Comparison of ENCODE assay signal across 8 cellular contexts in the genomic region with DNA sequence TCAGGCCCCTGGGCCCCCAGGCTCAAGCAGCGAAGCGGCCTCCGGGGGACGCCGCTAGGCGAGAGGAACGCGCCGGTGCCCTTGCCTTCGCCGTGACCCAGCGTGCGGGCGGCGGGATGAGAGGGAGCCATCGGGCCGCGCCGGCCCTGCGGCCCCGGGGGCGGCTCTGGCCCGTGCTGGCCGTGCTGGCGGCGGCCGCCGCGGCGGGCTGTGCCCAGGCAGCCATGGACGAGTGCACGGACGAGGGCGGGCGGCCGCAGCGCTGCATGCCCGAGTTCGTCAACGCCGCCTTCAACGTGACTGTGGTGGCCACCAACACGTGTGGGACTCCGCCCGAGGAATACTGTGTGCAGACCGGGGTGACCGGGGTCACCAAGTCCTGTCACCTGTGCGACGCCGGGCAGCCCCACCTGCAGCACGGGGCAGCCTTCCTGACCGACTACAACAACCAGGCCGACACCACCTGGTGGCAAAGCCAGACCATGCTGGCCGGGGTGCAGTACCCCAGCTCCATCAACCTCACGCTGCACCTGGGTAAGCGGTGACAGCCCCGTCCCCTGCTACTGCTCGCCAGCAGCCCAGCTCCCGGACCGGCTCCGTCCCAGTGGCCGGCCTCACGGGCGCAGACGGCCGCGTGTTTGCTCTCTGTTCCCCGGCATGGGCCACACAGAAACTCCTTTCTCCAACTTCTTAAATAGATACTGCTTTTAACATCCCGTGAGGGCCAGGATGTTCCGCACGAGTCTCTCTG. TPM values are rescaled to one million over a fixed set of nuclear protein-coding genes. Genes with fewer than 3 reads are reported as not detected.
A peak's percentile ranks its signal among the peaks of the same experiment; 100 is the strongest.
DNase-seq lines count a peak whose midpoint lies in the region; ATAC-seq and TF ChIP-seq lines count a peak whose summit lies in the region.

No MANE protein-coding gene starts in this region.

- H4K20me1 ChIP-seq in fibroblast of lung (ENCODE audit: control insufficient read depth, extremely low read depth, insufficient read depth, low read length), result peaks cover 2% of the 10 kb centered on the region

- TF ChIP-seq POLR2A in vagina (IDR thresholded peaks at IDR 0.05), result no peak

- intact Hi-C loops in vagina (cut with DNase I), result loop anchor here (2.0 to 10.0 kb wide), 3 partner anchors 51 to 221 kb away; no protein-coding TSS in a partner anchor

- peak overlapping the region; percentile 69 for H3K4me2 ChIP-seq in fibroblast of lung (ENCODE audit: extremely low read depth, insufficient read depth, low read length)

- H3K9me3 ChIP-seq in fibroblast of lung (ENCODE audit: control insufficient read depth, insufficient read depth, low read depth, low read length) (no peaks in the 10 kb centered on the region), vagina (no peaks in the 10 kb centered on the region)

- DNase-seq in NCI-H2196 treated with DMSO at 0.1 percent for 48 hours (lab: John Stamatoyannopoulos, UW; ENCODE audit: unreplicated experiment) (peak; percentile 54), fibroblast of lung (ENCODE audit: low read depth in 2 of 2) (peak; percentile 52 to 55), vagina (ENCODE audit: extremely low spot score in 2 of 2) (no peak)
- DNase-seq in activated CD8-positive, alpha-beta memory T cell treated with anti-CD3 and anti-CD28 coated beads, Interleukin-2, amount 10 ng/mL, durations not matched to agents 7 days and 5 days, result peak; percentile 58

- H3K4me3 Mint-ChIP-seq in activated CD8-positive, alpha-beta memory T cell treated with anti-CD3 and anti-CD28 coated beads, Interleukin-2, amount 10 ng/mL, durations not matched to agents 7 days and 5 days, result peak overlapping the region; percentile 46
- H3K4me3 Mint-ChIP-seq in nephron, result peak overlapping the region; percentile 91 to 98 (median 94)

- H3K4me1 ChIP-seq in fibroblast of lung (ENCODE audit: control insufficient read depth, extremely low read depth, insufficient read depth, low read length) (peaks cover 9% of the 10 kb centered on the region), vagina (peaks cover 33% of the 10 kb centered on the region)

- H3K4me1 Mint-ChIP-seq in activated CD8-positive, alpha-beta memory T cell treated with anti-CD3 and anti-CD28 coated beads, Interleukin-2, amount 10 ng/mL, durations not matched to agents 7 days and 5 days, result peaks cover 19% of the 10 kb centered on the region
- peaks cover 56% of the 10 kb centered on the region for H3K4me1 Mint-ChIP-seq in nephron

- H3K36me3 ChIP-seq in fibroblast of lung (ENCODE audit: control insufficient read depth, insufficient read depth, low read length), result no peaks in the 10 kb centered on the region
- no peaks in the 10 kb centered on the region for H3K36me3 ChIP-seq in vagina

- H3K27me3 ChIP-seq in fibroblast of lung (ENCODE audit: control insufficient read depth, insufficient read depth, low read length) (no peaks in the 10 kb centered on the region), vagina (no peaks in the 10 kb centered on the region)

- peaks cover 55% of the 10 kb centered on the region for H3K79me2 ChIP-seq in fibroblast of lung (ENCODE audit: control insufficient read depth, insufficient read depth, low read length)

- no peak overlapping the region for H3K27ac Mint-ChIP-seq in activated CD8-positive, alpha-beta memory T cell treated with anti-CD3 and anti-CD28 coated beads, Interleukin-2, amount 10 ng/mL, durations not matched to agents 7 days and 5 days
- peak overlapping the region; percentile 87 to 94 (median 90) for H3K27ac Mint-ChIP-seq in nephron

- CTCF ChIA-PET in activated CD8-positive, alpha-beta memory T cell treated with anti-CD3 and anti-CD28 coated beads, Interleukin-2, amount 10 ng/mL, durations not matched to agents 7 days and 5 days (lab: Charles Lee), result no interaction called here

- H3K36me3 Mint-ChIP-seq in activated CD8-positive, alpha-beta memory T cell treated with anti-CD3 and anti-CD28 coated beads, Interleukin-2, amount 10 ng/mL, durations not matched to agents 7 days and 5 days, result no peaks in the 10 kb centered on the region
- H3K36me3 Mint-ChIP-seq in nephron (ENCODE audit: low read depth), result peaks cover 1% of the 10 kb centered on the region

- H3K27ac ChIP-seq in C4-2B, result peak overlapping the region; percentile 99
- peak overlapping the region; percentile 76 for H3K27ac ChIP-seq in fibroblast of lung (ENCODE audit: insufficient read depth, low read length)
- H3K27ac ChIP-seq in vagina, result peak overlapping the region; percentile 100

- H3K4me3 ChIP-seq in fibroblast of lung (replicated peaks in 1 of 4; ENCODE audit: control extremely low read depth in 1 of 4, insufficient read depth in 1 of 4, low read depth in 3 of 4, low read length in 4 of 4), result peak overlapping the region; percentile 74 to 93 (median 87)
- H3K4me3 ChIP-seq in vagina, result peak overlapping the region; percentile 83 to 98

- ATAC-seq in GM19023 (IDR thresholded peaks at IDR 0.05; ENCODE audit: unreplicated experiment) (peak; percentile 75), HG03097 (IDR thresholded peaks at IDR 0.05; ENCODE audit: low FRiP score, unreplicated experiment) (peak; percentile 63)
- ATAC-seq in activated CD8-positive, alpha-beta memory T cell treated with anti-CD3 and anti-CD28 coated beads, Interleukin-2, amount 10 ng/mL, durations not matched to agents 7 days and 5 days, result peak; percentile 73

- peaks cover 67% of the 10 kb centered on the region for H3K27me3 Mint-ChIP-seq in activated CD8-positive, alpha-beta memory T cell treated with anti-CD3 and anti-CD28 coated beads, Interleukin-2, amount 10 ng/mL, durations not matched to agents 7 days and 5 days
- H3K27me3 Mint-ChIP-seq in nephron (ENCODE audit: low read depth), result no peaks in the 10 kb centered on the region

- peak overlapping the region; percentile 91 for H3K9ac ChIP-seq in fibroblast of lung (ENCODE audit: insufficient read depth, low read length)

- H3K9me3 Mint-ChIP-seq in activated CD8-positive, alpha-beta memory T cell treated with anti-CD3 and anti-CD28 coated beads, Interleukin-2, amount 10 ng/mL, durations not matched to agents 7 days and 5 days (ENCODE audit: low read depth), result no peaks in the 10 kb centered on the region
- H3K9me3 Mint-ChIP-seq in nephron, result no peaks in the 10 kb centered on the region

- peak; percentile 78 for TF ChIP-seq CTCF in C4-2B (conservative IDR thresholded peaks at IDR 0.05)
- TF ChIP-seq CTCF in fibroblast of lung (conservative IDR thresholded peaks at IDR 0.05 in 1 of 2, IDR thresholded peaks at IDR 0.05 in 1 of 2; ENCODE audit: low read depth in 1 of 2, low read length in 2 of 2), result peak in 1 of 2 donors; percentile 51
- TF ChIP-seq CTCF in nephron (IDR thresholded peaks at IDR 0.05; ENCODE audit: unreplicated experiment in 3 of 3), result peak; percentile 30 to 49 (median 33)
- peak in 2 of 3 experiments; percentile 20 to 36 for TF ChIP-seq CTCF in vagina (IDR thresholded peaks at IDR 0.05)

- no peak overlapping the region for H2AFZ ChIP-seq in fibroblast of lung (ENCODE audit: low read length)

RNA-seq across cellular contexts. Expression of a gene that starts 0.6 kb away (rescaled TPM):
- under 1 TPM in 1 of 2 experiments, not detected in 1; 0.40 TPM for total RNA-seq in activated CD8-positive, alpha-beta memory T cell treated with anti-CD3 and anti-CD28 coated beads, Interleukin-2, amount 10 ng/mL, durations not matched to agents 7 days and 5 days
- total RNA-seq in fibroblast of lung (408 and 477 TPM in 2 replicates), vagina (217 TPM)
- 270 and 604 TPM in 2 replicates for polyA plus RNA-seq in fibroblast of lung
- 171 and 508 TPM in 2 replicates for polyA plus RNA-seq in fibroblast of lung (2012)
- 458 and 626 TPM in 2 replicates for polyA minus RNA-seq in fibroblast of lung (ENCODE audit: low replicate concordance)

Comparison
In these comparisons a context has a peak if more than half of its experiments do, and no peak if none do; other contexts are left out.
1. DNase-seq: peak in NCI-H2196 treated with DMSO at 0.1 percent for 48 hours (single experiment), activated CD8-positive, alpha-beta memory T cell treated with anti-CD3 and anti-CD28 coated beads, Interleukin-2, amount 10 ng/mL, durations not matched to agents 7 days and 5 days (single experiment) and fibroblast of lung (2 of 2); none in vagina (0 of 2).
2. RNA of a gene that starts 0.6 kb away (total RNA-seq): 408 to 477 TPM in fibroblast of lung and 217 TPM in vagina (single experiment); 0.40 TPM in activated CD8-positive, alpha-beta memory T cell treated with anti-CD3 and anti-CD28 coated beads, Interleukin-2, amount 10 ng/mL, durations not matched to agents 7 days and 5 days; every median in the first group is over 100 times any median in the second.
3. Peak in every context shown above with its lines, with median percentiles within 50 percentile points of each other: H3K27ac ChIP-seq and ATAC-seq.